ENCODE assay signal across 23 cellular contexts in genomic region chr13:113972451-113973217, GRCh38. TPM values are rescaled to one million over a fixed set of nuclear protein-coding genes. Genes with fewer than 3 reads are reported as not detected.
DNase-seq lines count a peak whose midpoint lies in the region; ATAC-seq, FAIRE-seq and TF ChIP-seq lines count a peak whose summit lies in the region.
"Had no signal": no experiment of that assay in that cellular context is flagged by ENCODE, and none has a peak within 500 bp of the region (broad histone marks: within the 10 kb centered on the region; RNA-seq: fewer than 3 reads in every experiment).

No MANE protein-coding gene starts in this region.

- H3K4me1 ChIP-seq in astrocyte (ENCODE audit: insufficient read depth, low read length) (peaks cover 15% of the 10 kb centered on the region), upper lobe of left lung (peaks cover 4 to 21% (median 9%) of the 10 kb centered on the region in 4 donors)
- H3K4me1 ChIP-seq in naive thymus-derived CD4-positive, alpha-beta T cell (ENCODE audit: control insufficient read depth in 2 of 2, insufficient read depth in 2 of 2, low read length in 2 of 2): no peaks in the 10 kb centered on the region

- peaks cover 14% of the 10 kb centered on the region for H3K36me3 Mint-ChIP-seq in astrocyte (ENCODE audit: low read depth, unreplicated experiment)
- H3K36me3 Mint-ChIP-seq in naive thymus-derived CD4-positive, alpha-beta T cell: peaks cover 0 to 33% (median 6%) of the 10 kb centered on the region in 5 donors
- H3K36me3 Mint-ChIP-seq: mesothelial cell of epicardium had no signal

- peak; percentile 26 for DNase-seq in Right ventricle myocardium superior
- DNase-seq in cardiac septum (ENCODE audit: low spot score): no peak
- no peak for DNase-seq in astrocyte (ENCODE audit: low read depth)
- no peak for DNase-seq in naive thymus-derived CD4-positive, alpha-beta T cell
- peak in 1 of 2 donors; percentile 68 for DNase-seq in upper lobe of left lung
- DNase-seq in AG08396 (ENCODE audit: low spot score): no peak
- no peak for DNase-seq in A172 (ENCODE audit: low spot score)
- no peak for DNase-seq in glomerular visceral epithelial cell (ENCODE audit: extremely low spot score)
- DNase-seq: activated CD4-positive, CD25-positive, alpha-beta regulatory T cell treated with anti-CD3 and anti-CD28 coated beads, Interleukin-2, amount 50 U/mL, for 72 hours; CD4-positive, alpha-beta memory T cell; central memory CD4-positive, alpha-beta T cell; DMS53; GF-D8; kidney glomerular epithelial cell; NCI-H1417; NCI-H510A treated with DMSO at 0.1 percent for 48 hours; stimulated activated CD4-positive, alpha-beta T cell treated with anti-CD3 and anti-CD28 coated beads, Interleukin-12 subunit alpha, Interleukin-12 subunit beta, amount 100 ng/mL, for 4 hours; substantia nigra had no signal

- POLR2A ChIA-PET in naive thymus-derived CD4-positive, alpha-beta T cell (lab: Charles Lee): no interaction called here

- no peak overlapping the region for H2AFZ ChIP-seq in astrocyte (ENCODE audit: low read depth, low read length)

- H3K27ac ChIP-seq in astrocyte (ENCODE audit: low read depth, low read length) (no peak overlapping the region), upper lobe of left lung (peak overlapping the region; percentile 4 to 81 (median 58))
- no peak overlapping the region for H3K27ac ChIP-seq in naive thymus-derived CD4-positive, alpha-beta T cell (ENCODE audit: low read depth, low read length)
- H3K27ac ChIP-seq: dorsolateral prefrontal cortex, foreskin keratinocyte had no signal

- H3K9me3 Mint-ChIP-seq in astrocyte (ENCODE audit: unreplicated experiment): no peaks in the 10 kb centered on the region
- H3K9me3 Mint-ChIP-seq in naive thymus-derived CD4-positive, alpha-beta T cell: peaks cover 0 to 35% (median 0%) of the 10 kb centered on the region in 11 donors
- H3K9me3 Mint-ChIP-seq: activated T-helper 1 cell treated with anti-CD3 and anti-CD28 coated beads, Interleukin-12 subunit alpha, Interleukin-12 subunit beta, Interleukin-2, Interleukin-4 antibody, amounts not matched to agents 30 ng/mL and 10 ng/mL and 1 ng/mL, durations not matched to agents 14 hours and 24 hours and 36 hours; mesothelial cell of epicardium had no signal

- H3K27ac Mint-ChIP-seq in astrocyte (ENCODE audit: unreplicated experiment): peak overlapping the region; percentile 62
- H3K27ac Mint-ChIP-seq in naive thymus-derived CD4-positive, alpha-beta T cell: peak overlapping the region in 6 of 9 donors; percentile 21 to 75 (median 40)
- H3K27ac Mint-ChIP-seq: activated T-helper 1 cell treated with anti-CD3 and anti-CD28 coated beads, Interleukin-12 subunit alpha, Interleukin-12 subunit beta, Interleukin-2, Interleukin-4 antibody, amounts not matched to agents 30 ng/mL and 10 ng/mL and 1 ng/mL, durations not matched to agents 14 hours and 24 hours and 36 hours had no signal

- H3K9me3 ChIP-seq in astrocyte (ENCODE audit: insufficient read depth, low read depth, low read length) (no peaks in the 10 kb centered on the region), upper lobe of left lung (no peaks in the 10 kb centered on the region)
- no peaks in the 10 kb centered on the region for H3K9me3 ChIP-seq in naive thymus-derived CD4-positive, alpha-beta T cell (ENCODE audit: control insufficient read depth in 2 of 3, low read length in 3 of 3)

- 86 to 94% methylated on average over 20 to 29 of the region's 36 CpGs for WGBS in upper lobe of left lung, 2 donors

- TF ChIP-seq POLR2A in upper lobe of left lung (IDR thresholded peaks at IDR 0.05): no peak

- ATAC-seq in Right ventricle myocardium superior (ENCODE audit: poor library complexity) (no peak), upper lobe of left lung (ENCODE audit: low FRiP score in 2 of 2) (no peak)
- no peak for ATAC-seq in naive thymus-derived CD4-positive, alpha-beta T cell
- ATAC-seq: foreskin keratinocyte had no signal

- peak overlapping the region; percentile 57 for H3K4me3 Mint-ChIP-seq in astrocyte (ENCODE audit: unreplicated experiment)
- H3K4me3 Mint-ChIP-seq in naive thymus-derived CD4-positive, alpha-beta T cell: peak overlapping the region in 2 of 10 donors; percentile 19 to 40
- H3K4me3 Mint-ChIP-seq: activated T-helper 1 cell treated with anti-CD3 and anti-CD28 coated beads, Interleukin-12 subunit alpha, Interleukin-12 subunit beta, Interleukin-2, Interleukin-4 antibody, amounts not matched to agents 30 ng/mL and 10 ng/mL and 1 ng/mL, durations not matched to agents 14 hours and 24 hours and 36 hours; mesothelial cell of epicardium had no signal

- TF ChIP-seq EP300 in upper lobe of left lung (IDR thresholded peaks at IDR 0.05): no peak

- FAIRE-seq in astrocyte (lab: Jason Lieb, UNC): no peak

- CTCF ChIA-PET in naive thymus-derived CD4-positive, alpha-beta T cell (lab: Charles Lee): no interaction called here

- H3K79me2 ChIP-seq in astrocyte (ENCODE audit: insufficient read depth, low read length): peaks cover 4% of the 10 kb centered on the region

- H3K4me1 Mint-ChIP-seq in astrocyte (ENCODE audit: low read depth, unreplicated experiment): peaks cover 5% of the 10 kb centered on the region
- H3K4me1 Mint-ChIP-seq in naive thymus-derived CD4-positive, alpha-beta T cell: peaks cover 0 to under 1% (median 0%) of the 10 kb centered on the region in 7 donors

- no peak overlapping the region for H3K4me2 ChIP-seq in astrocyte (ENCODE audit: low read length)

- H3K36me3 ChIP-seq in astrocyte (ENCODE audit: insufficient read depth, low read length) (peaks cover 6% of the 10 kb centered on the region), upper lobe of left lung (peaks cover 2 to 31% (median 11%) of the 10 kb centered on the region in 4 donors)
- H3K36me3 ChIP-seq in naive thymus-derived CD4-positive, alpha-beta T cell (ENCODE audit: control insufficient read depth in 2 of 3, insufficient read depth in 3 of 3, low read length in 3 of 3): peaks cover 9 to 92% (median 10%) of the 10 kb centered on the region in 3 experiments

- no peak overlapping the region for H3K9ac ChIP-seq in astrocyte (ENCODE audit: low read length)

- H4K20me1 ChIP-seq in astrocyte (ENCODE audit: insufficient read depth, low read length): peaks cover 18% of the 10 kb centered on the region

- H3K27me3 ChIP-seq in astrocyte (ENCODE audit: insufficient read depth, low read length) (no peaks in the 10 kb centered on the region), upper lobe of left lung (no peaks in the 10 kb centered on the region)
- no peaks in the 10 kb centered on the region for H3K27me3 ChIP-seq in naive thymus-derived CD4-positive, alpha-beta T cell (ENCODE audit: control insufficient read depth in 2 of 2, insufficient read depth in 2 of 2, low read length in 2 of 2)
- H3K27me3 ChIP-seq: dorsolateral prefrontal cortex had no signal

- TF ChIP-seq CTCF in astrocyte (IDR thresholded peaks at IDR 0.05; ENCODE audit: insufficient read depth, low read depth, low read length) (no peak), upper lobe of left lung (IDR thresholded peaks at IDR 0.05) (no peak)

- intact Hi-C loops in Right ventricle myocardium superior (cut with DNase I): no loop called here
- intact Hi-C loops in cardiac septum (cut with DNase I): no loop called here
- intact Hi-C loops in naive thymus-derived CD4-positive, alpha-beta T cell (cut with micrococcal nuclease): no loop called here

- H3K4me3 ChIP-seq in astrocyte (ENCODE audit: insufficient read depth, low read depth, low read length) (no peak overlapping the region), upper lobe of left lung (no peak overlapping the region)
- H3K4me3 ChIP-seq in naive thymus-derived CD4-positive, alpha-beta T cell (ENCODE audit: low read length): no peak overlapping the region
- H3K4me3 ChIP-seq: dorsolateral prefrontal cortex had no signal

- H3K27me3 Mint-ChIP-seq in astrocyte (ENCODE audit: low read depth, unreplicated experiment): no peaks in the 10 kb centered on the region
- H3K27me3 Mint-ChIP-seq in naive thymus-derived CD4-positive, alpha-beta T cell: no peaks in the 10 kb centered on the region
- H3K27me3 Mint-ChIP-seq: CD4-positive, alpha-beta memory T cell had no signal

RNA-seq across cellular contexts. Expression of gene C13orf46, which starts 1.2 kb away (rescaled TPM):
- 0.32 TPM for total RNA-seq in Right ventricle myocardium superior
- 0.40 TPM for total RNA-seq in cardiac septum
- total RNA-seq in astrocyte: 3.0 and 5.0 TPM in 2 replicates
- 10 to 100 TPM in 4 of 5 experiments, 1 to 10 TPM in 1; 8.0 to 27.0 (median 19.1) TPM for total RNA-seq in naive thymus-derived CD4-positive, alpha-beta T cell
- 1 to 10 TPM; 1.3 to 1.4 TPM for polyA plus RNA-seq in naive thymus-derived CD4-positive, alpha-beta T cell
- 10 to 100 TPM in 5 of 6 donors, 1 to 10 TPM in 1; 5.5 to 44.0 (median 14.7) TPM for total RNA-seq in upper lobe of left lung
- total RNA-seq in A172 (2014; rRNA removed; shearing (Covaris generic)): 0.02 and 0.12 TPM in 2 replicates
- total RNA-seq: foreskin keratinocyte, RPMI7951 had no signal

Comparison
In these comparisons a context has a peak if more than half of its experiments do, and no peak if none do; other contexts are left out.
1. H3K27ac ChIP-seq: peak in upper lobe of left lung (4 of 4); none in astrocyte (single experiment) and naive thymus-derived CD4-positive, alpha-beta T cell (single experiment).